Comparison of ENCODE assay signal across 8 cellular contexts in genomic region chr19:24033308-24033961, GRCh38. TPM values are rescaled to one million over a fixed set of nuclear protein-coding genes. Genes with fewer than 3 reads are reported as not detected.
A peak's percentile ranks its signal among the peaks of the same experiment; 100 is the strongest.
DNase-seq lines count a peak whose midpoint lies in the region; ATAC-seq and TF ChIP-seq lines count a peak whose summit lies in the region.

No MANE protein-coding gene starts in this region.

- peak overlapping the region; percentile 98 for H3K27ac ChIP-seq in colonic mucosa

- H3K9ac ChIP-seq in colonic mucosa (ENCODE audit: low read depth in 2 of 2, low read length in 2 of 2): peak overlapping the region; percentile 89 to 92

- DNase-seq in AG08396 (ENCODE audit: low spot score) (peak; percentile 97), NCI-H345 treated with DMSO at 0.1 percent for 48 hours (lab: John Stamatoyannopoulos, UW; ENCODE audit: unreplicated experiment) (peak; percentile 74), colonic mucosa (peak; percentile 95), left kidney (ENCODE audit: low read depth, low spot score) (peak; percentile 98)
- DNase-seq in activated CD4-positive, alpha-beta T cell treated with anti-CD3 and anti-CD28 coated beads for 48 hours: peak; percentile 87
- peak; percentile 85 for DNase-seq in stimulated activated CD4-positive, alpha-beta T cell treated with anti-CD3 and anti-CD28 coated beads, Interleukin-1b, Interleukin-23, amount 100 ng/mL, for 48 hours

- H3K36me3 ChIP-seq in colonic mucosa: no peaks in the 10 kb centered on the region

- no peak for TF ChIP-seq CTCF in colonic mucosa (IDR thresholded peaks at IDR 0.05)

- H3K4me3 ChIP-seq in colonic mucosa: peak overlapping the region; percentile 91

- H3K4me1 ChIP-seq in colonic mucosa: peaks cover 13% of the 10 kb centered on the region

- ATAC-seq in GM18909 (IDR thresholded peaks at IDR 0.05; ENCODE audit: poor library complexity, unreplicated experiment) (peak; percentile 97), HG03159 (IDR thresholded peaks at IDR 0.05; ENCODE audit: unreplicated experiment) (peak; percentile 97)

- intact Hi-C loops in colonic mucosa (cut with DNase I): no loop called here

- H3K9me3 ChIP-seq in colonic mucosa: no peaks in the 10 kb centered on the region

- no peaks in the 10 kb centered on the region for H3K27me3 ChIP-seq in colonic mucosa

RNA-seq across cellular contexts. Expression of gene ZNF254, which starts 53.6 kb away (rescaled TPM):
- 10 to 100 TPM; 11.2 to 14.1 TPM for total RNA-seq in colonic mucosa

Comparison
In these comparisons a context has a peak if more than half of its experiments do, and no peak if none do; other contexts are left out.
1. Peak in every context shown above with its lines: DNase-seq, ATAC-seq, H3K4me3 ChIP-seq and H3K27ac ChIP-seq.